1 cellular context compared by ENCODE assay signal in genomic region chr1:214126697-214127146, GRCh38.
TF ChIP-seq lines count a peak whose summit lies in the region.

No MANE protein-coding gene starts in this region.

TF ChIP-seq in HepG2, 621 proteins besides CTCF, POLR2A, EP300 and RAD21 (continued from another document and continues in another):
- TF ChIP-seq STAT6 (CRISPR knock-in tag; IDR thresholded peaks at IDR 0.05; ENCODE audit: borderline replicate concordance) (no peak), ZNF629 (CRISPR knock-in tag; conservative IDR thresholded peaks at IDR 0.05) (no peak), ZNF646 (CRISPR knock-in tag; IDR thresholded peaks at IDR 0.05) (no peak), ADNP (CRISPR knock-in tag; IDR thresholded peaks at IDR 0.05) (no peak), NAIF1 (CRISPR knock-in tag; IDR thresholded peaks at IDR 0.05; ENCODE audit: borderline replicate concordance) (no peak), RCOR2 (CRISPR knock-in tag; IDR thresholded peaks at IDR 0.05) (peak; percentile 94), ZC3H4 (CRISPR knock-in tag; IDR thresholded peaks at IDR 0.05; ENCODE audit: borderline replicate concordance) (no peak), IKZF4 (CRISPR knock-in tag; IDR thresholded peaks at IDR 0.05; ENCODE audit: borderline replicate concordance, low read depth, not compliant biosample characterization) (no peak), HMG20B (CRISPR knock-in tag; conservative IDR thresholded peaks at IDR 0.05) (0 out of 2 replicates have a peak, but pooled peaks have one; percentile 65), NR2C2 (CRISPR knock-in tag; IDR thresholded peaks at IDR 0.05; ENCODE audit: borderline replicate concordance) (peak; percentile 80), STAG1 (CRISPR knock-in tag; IDR thresholded peaks at IDR 0.05) (peak; percentile 34), THRA (CRISPR knock-in tag; IDR thresholded peaks at IDR 0.05; ENCODE audit: borderline replicate concordance) (peak; percentile 71; the same call in 1 of the 2 replicates), ZNF761 (CRISPR knock-in tag; conservative IDR thresholded peaks at IDR 0.05) (no peak), IRF2 (CRISPR knock-in tag; IDR thresholded peaks at IDR 0.05) (peak; percentile 66; the same call in 1 of the 2 replicates), ZSCAN29 (CRISPR knock-in tag; conservative IDR thresholded peaks at IDR 0.05) (0 out of 2 replicates have a peak, but pooled peaks have one; percentile 24), ZNF292 (CRISPR knock-in tag; IDR thresholded peaks at IDR 0.05; ENCODE audit: borderline replicate concordance, low read depth) (peak; percentile 91; the same call in 1 of the 2 replicates), ZSCAN12 (CRISPR knock-in tag; IDR thresholded peaks at IDR 0.05) (no peak), ZNF281 (CRISPR knock-in tag; IDR thresholded peaks at IDR 0.05; ENCODE audit: borderline replicate concordance) (peak; percentile 50; the same call in 1 of the 2 replicates), BRF2 (CRISPR knock-in tag; IDR thresholded peaks at IDR 0.05) (no peak), SALL1 (CRISPR knock-in tag; IDR thresholded peaks at IDR 0.05) (peak; percentile 95), ZBTB2 (CRISPR knock-in tag; IDR thresholded peaks at IDR 0.05; ENCODE audit: low read depth) (no peak), CENPX (CRISPR knock-in tag; IDR thresholded peaks at IDR 0.05) (no peak), ZNF737 (CRISPR knock-in tag; IDR thresholded peaks at IDR 0.05; ENCODE audit: borderline replicate concordance) (no peak), ZNF431 (CRISPR knock-in tag; IDR thresholded peaks at IDR 0.05; ENCODE audit: borderline replicate concordance, low read depth) (no peak), ZBTB40 (IDR thresholded peaks at IDR 0.05) (no peak), ZBTB40 (CRISPR knock-in tag; IDR thresholded peaks at IDR 0.05) (peak; percentile 66; the same call in 1 of the 2 replicates), ARNT (IDR thresholded peaks at IDR 0.05) (no peak), ZFY (CRISPR knock-in tag; IDR thresholded peaks at IDR 0.05) (no peak; the same call in 1 of the 2 replicates), ATF7-NPFF (CRISPR knock-in tag; IDR thresholded peaks at IDR 0.05; ENCODE audit: low read depth) (no peak)
